In genomic region chr5:172102251-172102870, GRCh38 we compare ENCODE assay signal across 1 cellular context.
TF ChIP-seq lines count a peak whose summit lies in the region.

No MANE protein-coding gene starts in this region.

TF ChIP-seq in H1, 55 proteins besides CTCF, POLR2A, EP300 and RAD21 (continued from another document):
- TF ChIP-seq ATF3 (IDR thresholded peaks at IDR 0.05; ENCODE audit: insufficient read depth, low read depth, low read length) (no peak), TEAD4 (IDR thresholded peaks at IDR 0.05; ENCODE audit: low read depth, low read length) (no peak), CREB1 (IDR thresholded peaks at IDR 0.05) (no peak), KDM1A (IDR thresholded peaks at IDR 0.05; ENCODE audit: borderline replicate concordance, low read length) (no peak), RBBP5 (IDR thresholded peaks at IDR 0.05; ENCODE audit: borderline replicate concordance, low read depth, low read length) (no peak), CTBP2 (IDR thresholded peaks at IDR 0.05; ENCODE audit: borderline replicate concordance, insufficient read depth, insufficient read length, low read length) (no peak), BRCA1 (IDR thresholded peaks at IDR 0.05; ENCODE audit: low read depth, low read length) (no peak), KDM5A (IDR thresholded peaks at IDR 0.05; ENCODE audit: low read length) (no peak), GTF2F1 (IDR thresholded peaks at IDR 0.05; ENCODE audit: borderline replicate concordance, low read depth, low read length) (no peak), ASH2L (IDR thresholded peaks at IDR 0.05; ENCODE audit: low read length) (no peak)
- TF ChIP-seq, protein P1, sequence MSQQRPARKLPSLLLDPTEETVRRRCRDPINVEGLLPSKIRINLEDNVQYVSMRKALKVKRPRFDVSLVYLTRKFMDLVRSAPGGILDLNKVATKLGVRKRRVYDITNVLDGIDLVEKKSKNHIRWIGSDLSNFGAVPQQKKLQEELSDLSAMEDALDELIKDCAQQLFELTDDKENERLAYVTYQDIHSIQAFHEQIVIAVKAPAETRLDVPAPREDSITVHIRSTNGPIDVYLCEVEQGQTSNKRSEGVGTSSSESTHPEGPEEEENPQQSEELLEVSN (IDR thresholded peaks at IDR 0.05) = no peak
